11 cellular contexts compared by ENCODE assay signal in the genomic region with DNA sequence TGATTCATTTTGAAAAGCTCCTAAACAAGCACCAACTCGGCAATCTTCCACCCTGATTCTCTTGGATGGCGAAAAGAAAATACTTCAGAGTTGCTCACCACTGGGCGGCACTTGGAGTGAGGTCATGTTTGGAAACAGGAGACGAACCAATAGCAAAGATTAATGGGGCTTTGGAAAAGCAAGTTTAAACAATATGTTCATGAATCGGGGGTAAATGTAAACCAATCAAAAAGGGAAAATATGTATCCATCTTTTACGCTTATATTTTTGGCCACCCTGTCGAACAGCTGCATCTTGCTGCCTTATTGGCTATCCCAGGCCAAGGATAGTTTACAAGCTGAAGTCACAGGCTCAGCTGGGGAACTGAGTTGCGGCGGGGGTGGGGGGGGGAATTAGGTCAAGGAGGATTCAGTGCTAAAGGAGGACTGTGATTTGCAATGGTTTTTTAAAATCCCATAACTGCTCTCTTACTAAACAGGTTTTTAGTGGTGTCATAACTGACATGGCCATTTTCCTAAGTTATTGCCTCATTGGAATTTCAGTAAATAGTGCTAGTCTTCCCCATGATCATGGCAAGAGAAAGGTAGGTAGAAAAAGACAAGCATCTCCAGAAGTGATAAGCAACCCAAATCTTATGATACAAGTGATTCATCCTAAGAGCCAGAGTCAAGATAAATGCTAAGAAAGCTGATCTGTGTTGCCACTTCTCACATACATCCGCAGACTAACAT.
DNase-seq lines count a peak whose midpoint lies in the region; ATAC-seq and TF ChIP-seq lines count a peak whose summit lies in the region.
"Had no signal": no experiment of that assay in that cellular context is flagged by ENCODE, and none has a peak within 500 bp of the region (broad histone marks: within the 10 kb centered on the region; RNA-seq: fewer than 3 reads in every experiment).

No MANE protein-coding gene starts in this region.

- no peaks in the 10 kb centered on the region for H3K27me3 ChIP-seq in MG63
- H3K27me3 ChIP-seq in mesendoderm (ENCODE audit: insufficient read depth, low read length, poor library complexity), result no peaks in the 10 kb centered on the region
- no peaks in the 10 kb centered on the region for H3K27me3 ChIP-seq in prostate gland (replicated peaks; ENCODE audit: insufficient read depth)

- no peak overlapping the region for H3K4me2 ChIP-seq in mesendoderm (ENCODE audit: low read length)

- intact Hi-C loops in prostate gland (cut with DNase I), result loop anchor here (5.0 kb wide), 1 partner anchor 211 kb away; the partner anchor contains the start of gene PHLDA1

- H3K18ac ChIP-seq in mesendoderm (ENCODE audit: low read length), result no peak overlapping the region

- no peaks in the 10 kb centered on the region for H3K9me3 ChIP-seq in MG63
- H3K9me3 ChIP-seq in prostate gland, result no peaks in the 10 kb centered on the region

- no peak overlapping the region for H3K23ac ChIP-seq in mesendoderm (ENCODE audit: low read length)

- DNase-seq in A172 (ENCODE audit: low spot score) (peak; percentile 65), MG63 (peak; percentile 90), epithelial cell of esophagus (ENCODE audit: low read depth) (peak; percentile 96), mesendoderm (no peak), prostate gland (ENCODE audit: low spot score) (no peak), NCI-H2107 (lab: John Stamatoyannopoulos, UW) (no peak)
- DNase-seq: activated T-cell treated with anti-CD3 and anti-CD28 coated beads, Interleukin-2, amount 50 U/mL, for 24 hours; NCI-H2227 treated with DMSO at 0.1 percent for 48 hours; SW 1271 had no signal

- H3K79me1 ChIP-seq in mesendoderm (ENCODE audit: low read length), result no peaks in the 10 kb centered on the region

- ATAC-seq in GM21390 (IDR thresholded peaks at IDR 0.05; ENCODE audit: unreplicated experiment) (no peak), HG02798 (IDR thresholded peaks at IDR 0.05; ENCODE audit: poor library complexity, unreplicated experiment) (no peak)

- WGBS in mesendoderm (ENCODE audit: extremely low coverage, insufficient coverage, low lambda C conversion rate), result no CpG with 5 or more reads among the region's 10 CpGs
- 68% methylated on average over 10 of the region's 10 CpGs for WGBS in prostate gland

- H3K4ac ChIP-seq in mesendoderm (ENCODE audit: low read depth, low read length), result no peak overlapping the region

- H3K36me3 ChIP-seq in MG63, result no peaks in the 10 kb centered on the region
- no peaks in the 10 kb centered on the region for H3K36me3 ChIP-seq in mesendoderm (ENCODE audit: control insufficient read depth, insufficient read depth, low read length)
- H3K36me3 ChIP-seq in prostate gland, result no peaks in the 10 kb centered on the region

- TF ChIP-seq CTCF in epithelial cell of esophagus (IDR thresholded peaks at IDR 0.05; ENCODE audit: insufficient read depth, low read depth, low read length, missing control alignments), result peak; percentile 31
- no peak for TF ChIP-seq CTCF in prostate gland (IDR thresholded peaks at IDR 0.05)

- no peak overlapping the region for H2BK15ac ChIP-seq in mesendoderm (replicated peaks; ENCODE audit: low read depth)

- no peak overlapping the region for H3K56ac ChIP-seq in mesendoderm (ENCODE audit: low read length)

- H3K4me1 ChIP-seq in mesendoderm (ENCODE audit: control insufficient read depth, low read depth, low read length), result no peaks in the 10 kb centered on the region
- H3K4me1 ChIP-seq in prostate gland (replicated peaks), result no peaks in the 10 kb centered on the region

- H3K79me2 ChIP-seq in mesendoderm (ENCODE audit: control insufficient read depth, insufficient read depth, low read length), result no peaks in the 10 kb centered on the region

- no peak overlapping the region for H3K27ac ChIP-seq in mesendoderm (ENCODE audit: low read depth, low read length)
- H3K27ac ChIP-seq in prostate gland, result no peak overlapping the region

- no peak overlapping the region for H2BK5ac ChIP-seq in mesendoderm (ENCODE audit: low read length)

- no peak overlapping the region for H2AK5ac ChIP-seq in mesendoderm (ENCODE audit: low read length)

- TF ChIP-seq POLR2A in prostate gland (IDR thresholded peaks at IDR 0.05), result no peak

- H3K4me3 ChIP-seq in MG63 (no peak overlapping the region), epithelial cell of esophagus (ENCODE audit: low read length) (no peak overlapping the region), mesendoderm (ENCODE audit: low read length) (no peak overlapping the region), prostate gland (no peak overlapping the region)

- H4K5ac ChIP-seq in mesendoderm (ENCODE audit: low read length), result no peak overlapping the region

- no peak overlapping the region for H3K9ac ChIP-seq in mesendoderm (ENCODE audit: low read length)

- H4K8ac ChIP-seq in mesendoderm (ENCODE audit: low read depth, low read length), result no peak overlapping the region

- peak overlapping the region; percentile 51 for H2BK120ac ChIP-seq in mesendoderm (ENCODE audit: low read depth, low read length)

Comparison
In these comparisons a context has a peak if more than half of its experiments do, and no peak if none do; other contexts are left out.
1. DNase-seq: peak in A172 (single experiment), MG63 (single experiment) and epithelial cell of esophagus (single experiment); none in mesendoderm (single experiment), prostate gland (single experiment) and NCI-H2107 (single experiment).